ENCODE assay signal across 8 cellular contexts in genomic region chr7:65034120-65034782, GRCh38. TPM values are rescaled to one million over a fixed set of nuclear protein-coding genes. Genes with fewer than 3 reads are reported as not detected.
DNase-seq lines count a peak whose midpoint lies in the region; FAIRE-seq and TF ChIP-seq lines count a peak whose summit lies in the region.
"Not testable (repeated sequence)": the region's sequence is repeated elsewhere in the genome, so short reads cannot be mapped to it uniquely, and the experiment has no call there.

No MANE protein-coding gene starts in this region.

- not testable (repeated sequence) for H2BK12ac ChIP-seq in mesenchymal stem cell (ENCODE audit: low read length in 2 of 2)

- not testable (repeated sequence) for H2AK5ac ChIP-seq in mesenchymal stem cell (ENCODE audit: low read length, severe bottlenecking)

- FAIRE-seq in urothelium cell line (lab: Jason Lieb, UNC) = not testable (repeated sequence)

- not testable (repeated sequence) for H3K4me3 ChIP-seq in AG10803 (ENCODE audit: low read length); GM23248; brain microvascular endothelial cell (ENCODE audit: low read depth, low read length); fibroblast of villous mesenchyme (ENCODE audit: low read depth, low read length); mesenchymal stem cell (ENCODE audit: insufficient read depth in 1 of 2, low read depth in 1 of 2, low read length in 2 of 2)

- WGBS in GM23248 (ENCODE audit: low coverage in 1 of 2, low lambda C conversion rate in 2 of 2, missing lambda C conversion rate in 2 of 2), 2 experiments = 59 to 66% methylated on average over 8 to 10 of the region's 10 CpGs
- 60% methylated on average over 3 of the region's 10 CpGs for WGBS in mesenchymal stem cell

- H3K9me2 ChIP-seq in GM23248 (ENCODE audit: insufficient read depth) = not testable (repeated sequence)

- H3K14ac ChIP-seq in mesenchymal stem cell (ENCODE audit: low read length in 2 of 2) = not testable (repeated sequence)

- peak; percentile 40 for DNase-seq in AG10803 (ENCODE audit: low read depth)
- peak; percentile 33 for DNase-seq in GM23248
- peak; percentile 29 for DNase-seq in LoVo (ENCODE audit: low spot score)
- peak; percentile 9 for DNase-seq in T1000 (lab: John Stamatoyannopoulos, UW)
- DNase-seq in brain microvascular endothelial cell = peak; percentile 68
- peak; percentile 64 for DNase-seq in fibroblast of villous mesenchyme (ENCODE audit: low read depth)
- DNase-seq in mesenchymal stem cell = peak; percentile 50
- DNase-seq in urothelium cell line (ENCODE audit: low spot score) = peak; percentile 13

- not testable (repeated sequence) for H3K4ac ChIP-seq in mesenchymal stem cell (ENCODE audit: low read depth in 1 of 2, low read length in 2 of 2)

- H2AFZ ChIP-seq in GM23248; mesenchymal stem cell (ENCODE audit: low read depth, low read length): not testable (repeated sequence)

- H3K4me2 ChIP-seq in GM23248 (ENCODE audit: unreplicated experiment); mesenchymal stem cell (ENCODE audit: low read length, poor library complexity, severe bottlenecking): not testable (repeated sequence)

- TF ChIP-seq CTCF in AG10803 (conservative IDR thresholded peaks at IDR 0.05; ENCODE audit: low read length); brain microvascular endothelial cell (IDR thresholded peaks at IDR 0.05; ENCODE audit: low read depth, low read length, missing control alignments); fibroblast of villous mesenchyme (IDR thresholded peaks at IDR 0.05; ENCODE audit: insufficient read depth, low read depth, low read length): not testable (repeated sequence)

- not testable (repeated sequence) for H3K9ac ChIP-seq in GM23248; mesenchymal stem cell (ENCODE audit: low read length)

- not testable (repeated sequence) for H2BK5ac ChIP-seq in mesenchymal stem cell (ENCODE audit: low read depth, low read length, poor library complexity, severe bottlenecking)

- H4K91ac ChIP-seq in mesenchymal stem cell (ENCODE audit: low read length) = not testable (repeated sequence)

- H3K36me3 ChIP-seq in GM23248 (ENCODE audit: low read depth); brain microvascular endothelial cell (replicated peaks); mesenchymal stem cell (ENCODE audit: control insufficient read depth in 1 of 2, insufficient read depth in 2 of 2, low read depth in 1 of 2, low read length in 2 of 2): not testable (repeated sequence)

- H4K20me1 ChIP-seq in GM23248 (ENCODE audit: insufficient read depth) = not testable (repeated sequence)

- H3K79me1 ChIP-seq in mesenchymal stem cell (replicated peaks; ENCODE audit: low read length, poor library complexity, severe bottlenecking) = not testable (repeated sequence)

- H3K4me1 ChIP-seq in GM23248 (ENCODE audit: insufficient read depth); mesenchymal stem cell (ENCODE audit: control insufficient read depth, insufficient read depth, low read depth, low read length): not testable (repeated sequence)

- not testable (repeated sequence) for H3K27ac ChIP-seq in GM23248; brain microvascular endothelial cell; mesenchymal stem cell (ENCODE audit: low read length, poor library complexity, severe bottlenecking)

- in situ Hi-C loops in GM23248 (cut with MboI); brain microvascular endothelial cell (cut with HindIII; ENCODE audit: low pct_ligation_motif_present, low sequenced_read_pairs): not testable (repeated sequence)

- H3K23ac ChIP-seq in mesenchymal stem cell (ENCODE audit: low read length in 2 of 2) = not testable (repeated sequence)

- not testable (repeated sequence) for H3K9me3 ChIP-seq in GM23248 (ENCODE audit: low read depth); mesenchymal stem cell (ENCODE audit: control insufficient read depth, low read length)

- H3K18ac ChIP-seq in mesenchymal stem cell (ENCODE audit: low read depth in 1 of 2, low read length in 2 of 2) = not testable (repeated sequence)

- not testable (repeated sequence) for H2BK120ac ChIP-seq in mesenchymal stem cell (ENCODE audit: low read depth, low read length)

- not testable (repeated sequence) for H3K27me3 ChIP-seq in GM23248 (replicated peaks; ENCODE audit: insufficient read depth); brain microvascular endothelial cell (replicated peaks); mesenchymal stem cell (ENCODE audit: control insufficient read depth in 1 of 2, insufficient read depth in 1 of 2, low read length in 2 of 2)

- H3F3A ChIP-seq in GM23248 (ENCODE audit: insufficient read depth) = not testable (repeated sequence)

- H4K8ac ChIP-seq in mesenchymal stem cell (ENCODE audit: low read length) = not testable (repeated sequence)

- H2BK15ac ChIP-seq in mesenchymal stem cell (ENCODE audit: low read depth, poor library complexity, severe bottlenecking) = not testable (repeated sequence)

- not testable (repeated sequence) for H3K79me2 ChIP-seq in GM23248 (ENCODE audit: insufficient read depth)

RNA-seq across cellular contexts. Expression of gene ERV3-1, which starts 27.8 kb away (rescaled TPM):
- 4.8 and 6.4 TPM in 2 replicates for total RNA-seq in GM23248 (2014; rRNA removed; shearing (Covaris generic))
- polyA plus RNA-seq in GM23248 (2016; fragmentation: Nextera tagmentation; extraction: Ambion mirVana) = 5.9 and 8.1 TPM in 2 replicates
- total RNA-seq in fibroblast of villous mesenchyme = 8.1 and 12.1 TPM in 2 replicates
- polyA plus RNA-seq in mesenchymal stem cell (2013, experiment 1 of 2) = 6.6 TPM
- 7.5 TPM for polyA plus RNA-seq in mesenchymal stem cell (2013, experiment 2 of 2)

RNA-seq across cellular contexts. Expression of gene ZNF117, which starts 43.4 kb away (rescaled TPM):
- total RNA-seq in GM23248 (2014; rRNA removed; shearing (Covaris generic)) = 2.8 and 4.3 TPM in 2 replicates
- polyA plus RNA-seq in GM23248 (2016; fragmentation: Nextera tagmentation; extraction: Ambion mirVana) = 0.81 and 1.2 TPM in 2 replicates
- total RNA-seq in fibroblast of villous mesenchyme = 5.2 and 6.5 TPM in 2 replicates
- polyA plus RNA-seq in mesenchymal stem cell (2013, experiment 1 of 2) = 3.1 TPM
- polyA plus RNA-seq in mesenchymal stem cell (2013, experiment 2 of 2) = 2.8 TPM

Comparison
In these comparisons a context has a peak if more than half of its experiments do, and no peak if none do; other contexts are left out.
1. DNase-seq: peak in every context shown above with its lines; median percentile 68 in brain microvascular endothelial cell; 64 in fibroblast of villous mesenchyme; 50 in mesenchymal stem cell; 40 in AG10803; 33 in GM23248; 29 in LoVo; 13 in urothelium cell line; 9 in T1000.